Comparison of ENCODE assay signal across 8 cellular contexts in genomic region chr9:35812025-35812602, GRCh38. TPM values are rescaled to one million over a fixed set of nuclear protein-coding genes. Genes with fewer than 3 reads are reported as not detected.
DNase-seq lines count a peak whose midpoint lies in the region; ATAC-seq and TF ChIP-seq lines count a peak whose summit lies in the region.

SPAG8 (minus strand) TSS chr9:35812262; CDS start chr9:35812147, 115 bp downstream.

- H3K9me1 ChIP-seq in IMR-90 (ENCODE audit: insufficient read depth, low read length) = peaks cover 6% of the 10 kb centered on the region; the same call in 1 of the 2 replicates

- TF ChIP-seq RAD21 in IMR-90 (IDR thresholded peaks at IDR 0.05; ENCODE audit: low read length) = no peak

- WGBS in IMR-90 (ENCODE audit: extremely low coverage in 2 of 2, insufficient read length in 1 of 2), 2 experiments = 2% methylated on average over 10 of the region's 28 CpGs; no CpG with 5 or more reads in 1 of the 2 experiments
- WGBS in esophagus squamous epithelium, 2 donors = 3% methylated on average over 12 to 13 of the region's 28 CpGs

- H3K27ac ChIP-seq in IMR-90 (ENCODE audit: insufficient read depth, low read length) = peak within 1 kb of the TSS; percentile 24
- H3K27ac ChIP-seq in OCI-LY7 (ENCODE audit: low read depth, low read length, poor library complexity, severe bottlenecking) = peak within 1 kb of the TSS; percentile 60
- peak within 1 kb of the TSS; percentile 45 to 99 (median 85) for H3K27ac ChIP-seq in esophagus squamous epithelium

- intact Hi-C loops in IMR-90 (cut with micrococcal nuclease) (loop anchor here (2.0 to 10.0 kb wide), 2 partner anchors 21 to 157 kb away; partner anchors contain the start of genes CCDC107, NPR2, RMRP and SIT1), OCI-LY7 (cut with micrococcal nuclease; ENCODE audit: unreplicated experiment) (loop anchor here (1.0 to 5.0 kb wide), 2 partner anchors 80 to 190 kb away; partner anchors contain the start of genes CREB3 and TLN1), esophagus squamous epithelium (cut with DNase I) (no loop called here)

- CTCF ChIA-PET in IMR-90 (lab: Yijun Ruan, JAX) = interaction anchor here (0.8 to 1.3 kb wide), 4 partner anchors 14 to 134 kb away, joined by 3 to 4 read pairs (median 4); no protein-coding TSS in a partner anchor
- CTCF ChIA-PET in OCI-LY7 (lab: Charles Lee; ENCODE audit: unreplicated experiment) = interaction anchor here (0.6 kb wide), 1 partner anchor 22 kb away, joined by 3 read pairs; no protein-coding TSS in a partner anchor

- H3K79me2 ChIP-seq in OCI-LY7 (ENCODE audit: insufficient read depth, low read depth, low read length) = peaks cover 10% of the 10 kb centered on the region; the same call in 1 of the 2 replicates

- peak within 1 kb of the TSS; percentile 44 for H2BK5ac ChIP-seq in IMR-90 (ENCODE audit: low read depth, low read length, poor library complexity, severe bottlenecking)

- H3K9me2 ChIP-seq in OCI-LY7 (ENCODE audit: insufficient read depth, low read length) = no peaks in the 10 kb centered on the region

- H3K56ac ChIP-seq in IMR-90 (ENCODE audit: extremely low read depth, insufficient read depth, low read length) = peak within 1 kb of the TSS; percentile 61; the same call in 1 of the 2 replicates

- H3K36me3 ChIP-seq in IMR-90 (ENCODE audit: control insufficient read depth, insufficient read depth, low read length) = peaks cover 14% of the 10 kb centered on the region
- no peaks in the 10 kb centered on the region for H3K36me3 ChIP-seq in OCI-LY7 (ENCODE audit: insufficient read depth, low read length)
- peaks cover 0 to 18% (median 0%) of the 10 kb centered on the region in 3 donors for H3K36me3 ChIP-seq in esophagus squamous epithelium

- H3K4me3 ChIP-seq in IMR-90 (ENCODE audit: insufficient read depth, low read depth, low read length) (peak within 1 kb of the TSS; percentile 60), OCI-LY7 (ENCODE audit: low read depth, low read length, poor library complexity, severe bottlenecking) (peak within 1 kb of the TSS; percentile 67), esophagus squamous epithelium (peak within 1 kb of the TSS; percentile 20 to 66 (median 52))

- H3K4me2 ChIP-seq in IMR-90 (ENCODE audit: low read depth, low read length) (peak within 1 kb of the TSS; percentile 92), OCI-LY7 (ENCODE audit: low read length) (peak within 1 kb of the TSS; percentile 93)

- H3K9me3 ChIP-seq in IMR-90 (ENCODE audit: control insufficient read depth, insufficient read depth, low read length) (no peaks in the 10 kb centered on the region), OCI-LY7 (ENCODE audit: low read length) (0 out of 2 replicates have a peak, but pooled peaks cover 4% of the 10 kb centered on the region), esophagus squamous epithelium (no peaks in the 10 kb centered on the region)

- peak within 1 kb of the TSS; percentile 10 for H2AK9ac ChIP-seq in IMR-90 (replicated peaks; ENCODE audit: low read depth, low read length, poor library complexity)

- H3K23ac ChIP-seq in IMR-90 (ENCODE audit: low read depth, low read length) = peak within 1 kb of the TSS; percentile 59; the same call in 1 of the 2 replicates

- peak within 1 kb of the TSS; percentile 80 for H4K91ac ChIP-seq in IMR-90 (ENCODE audit: insufficient read depth, low read depth, low read length)

- TF ChIP-seq POLR2A in IMR-90 (IDR thresholded peaks at IDR 0.05; ENCODE audit: low read depth, low read length) (no peak), esophagus squamous epithelium (IDR thresholded peaks at IDR 0.05) (no peak)

- BruUV-seq in IMR-90 (replicated peaks; lab: Mats Ljungman, UMichigan) (no TSS peak), OCI-LY7 (replicated peaks; lab: Mats Ljungman, UMichigan) (no TSS peak)

- peak; percentile 60 for ATAC-seq in GM21529 (IDR thresholded peaks at IDR 0.05; ENCODE audit: unreplicated experiment)
- peak; percentile 70 for ATAC-seq in IMR-90 (ENCODE audit: low read depth)

- peak within 1 kb of the TSS; percentile 97 to 100 for H4K8ac ChIP-seq in IMR-90 (ENCODE audit: low read depth in 2 of 2, low read length in 2 of 2)

- peak within 1 kb of the TSS; percentile 39; the same call in 1 of the 2 replicates for H3K9ac ChIP-seq in IMR-90 (ENCODE audit: low read depth, low read length)

- H3K4me1 ChIP-seq in IMR-90 (ENCODE audit: control insufficient read depth, insufficient read depth, low read length) (no peaks in the 10 kb centered on the region; the same call in 1 of the 2 replicates), OCI-LY7 (ENCODE audit: insufficient read depth, low read length, poor library complexity, severe bottlenecking) (peaks cover 29% of the 10 kb centered on the region), esophagus squamous epithelium (peaks cover 11 to 49% (median 28%) of the 10 kb centered on the region in 3 donors)

- H2AFZ ChIP-seq in IMR-90 (replicated peaks; ENCODE audit: low read length, poor library complexity) (peak within 1 kb of the TSS; percentile 91), OCI-LY7 (ENCODE audit: low read length) (peak within 1 kb of the TSS; percentile 83)

- H3K27me3 ChIP-seq in IMR-90 (ENCODE audit: control insufficient read depth, insufficient read depth, low read length) (no peaks in the 10 kb centered on the region), esophagus squamous epithelium (no peaks in the 10 kb centered on the region)

- H4K5ac ChIP-seq in IMR-90 (ENCODE audit: low read depth, low read length) = peak within 1 kb of the TSS; percentile 83

- peak within 1 kb of the TSS; percentile 75 for H3K4ac ChIP-seq in IMR-90 (ENCODE audit: low read depth, low read length)

- peak within 1 kb of the TSS; percentile 60; the same call in 1 of the 2 replicates for H3K18ac ChIP-seq in IMR-90 (ENCODE audit: low read depth, low read length)

- H2BK15ac ChIP-seq in IMR-90 (ENCODE audit: low read depth, low read length) = no peak within 1 kb of the TSS

- dilution Hi-C loops in IMR-90 (cut with HindIII; ENCODE audit: low sequenced_read_pairs, unreplicated experiment) = no loop called here

- peak; percentile 85 for DNase-seq in DMS114 treated with DMSO at 0.1 percent for 48 hours (lab: John Stamatoyannopoulos, UW; ENCODE audit: unreplicated experiment)
- peak; percentile 96 for DNase-seq in IMR-90
- DNase-seq in OCI-LY7 (ENCODE audit: low spot score) = peak; percentile 98
- peak; percentile 91 to 94 for DNase-seq in activated T-cell treated with anti-CD3 and anti-CD28 coated beads, Interleukin-2, amount 50 U/mL, for 48 hours
- peak; percentile 82 for DNase-seq in esophagus squamous epithelium (lab: John Stamatoyannopoulos, UW)
- peak; percentile 98 for DNase-seq in myocyte (ENCODE audit: low read depth)
- DNase-seq in stimulated activated CD8-positive, alpha-beta memory T cell treated with anti-CD3 and anti-CD28 coated beads, Interleukin-7, amount 100 ng/mL, for 4 hours (ENCODE audit: low read depth in 2 of 2) = peak; percentile 91 to 92

- peaks cover 10 to 21% of the 10 kb centered on the region in 2 experiments; a peak in 3 of 4 replicates for H3K79me1 ChIP-seq in IMR-90 (ENCODE audit: low read depth in 1 of 2, low read length in 2 of 2)

- H2BK20ac ChIP-seq in IMR-90 (ENCODE audit: low read depth, low read length) = no peak within 1 kb of the TSS

- POLR2A ChIA-PET in IMR-90 (lab: Charles Lee; ENCODE audit: unreplicated experiment) (interaction anchor here (0.6 to 0.9 kb wide), 2 partner anchors 15 to 17 kb away, joined by 3 to 4 read pairs; no protein-coding TSS in a partner anchor), OCI-LY7 (lab: Charles Lee) (interaction anchor here (0.6 to 1.8 kb wide), 11 partner anchors 11 to 193 kb away, joined by 3 to 5 read pairs (median 4); no protein-coding TSS in a partner anchor)

- TF ChIP-seq CTCF in IMR-90 (conservative IDR thresholded peaks at IDR 0.05; ENCODE audit: low read depth, low read length) = no peak
- TF ChIP-seq CTCF in OCI-LY7 (conservative IDR thresholded peaks at IDR 0.05; ENCODE audit: low read length) = no peak
- TF ChIP-seq CTCF in esophagus squamous epithelium (IDR thresholded peaks at IDR 0.05) = peak in 1 of 6 experiments; percentile 29

- H3K14ac ChIP-seq in IMR-90 (replicated peaks; ENCODE audit: low read depth, low read length) = peak within 1 kb of the TSS; percentile 85

- peak within 1 kb of the TSS; percentile 49; the same call in 1 of the 2 replicates for H2BK120ac ChIP-seq in IMR-90 (ENCODE audit: low read depth, low read length)

- in situ Hi-C loops in IMR-90 (cut with MboI; ENCODE audit: low sequenced_read_pairs) = no loop called here

- H2AK5ac ChIP-seq in IMR-90 (ENCODE audit: low read depth, low read length) = peak within 1 kb of the TSS; percentile 35; the same call in 1 of the 2 replicates

- H4K20me1 ChIP-seq in IMR-90 (ENCODE audit: insufficient read depth, low read length) = peaks cover 5% of the 10 kb centered on the region
- H4K20me1 ChIP-seq in OCI-LY7 (ENCODE audit: insufficient read depth, low read length) = no peaks in the 10 kb centered on the region

TF ChIP-seq in IMR-90, 13 proteins besides CTCF, POLR2A, EP300 and RAD21:
- TF ChIP-seq MXI1 (IDR thresholded peaks at IDR 0.05; ENCODE audit: borderline replicate concordance, low read depth, low read length) = peak; percentile 60
- TF ChIP-seq FOS (IDR thresholded peaks at IDR 0.05; ENCODE audit: low read depth, low read length) = no peak
- TF ChIP-seq USF2 (IDR thresholded peaks at IDR 0.05; ENCODE audit: low read depth, low read length) = peak; percentile 34
- TF ChIP-seq RCOR1 (IDR thresholded peaks at IDR 0.05; ENCODE audit: insufficient replicate concordance, low read length) = no peak

RNA-seq across cellular contexts. Expression of gene SPAG8, which starts in this region (rescaled TPM):
- total RNA-seq in IMR-90 (2012; rRNA removed) = 0.28 and 0.72 TPM in 2 replicates
- 0.62 and 0.84 TPM in 2 replicates for polyA plus RNA-seq in IMR-90 (2012; rRNA removed)
- polyA plus RNA-seq in IMR-90 (2012; cell fraction: cytosol; rRNA removed) = 0.35 and 0.49 TPM in 2 replicates
- 4.4 and 5.1 TPM in 2 replicates for polyA plus RNA-seq in IMR-90 (2012; cell fraction: nucleus; rRNA removed; ENCODE audit: low replicate concordance)
- total RNA-seq in OCI-LY7 (2014; rRNA removed; shearing (Covaris generic)) = 1.1 and 3.9 TPM in 2 replicates
- 3.6 and 5.1 TPM in 2 replicates for total RNA-seq in OCI-LY7 (2022)
- not detected for total RNA-seq in esophagus squamous epithelium
- total RNA-seq in myocyte = 3.4 TPM in 2 replicates
- 3.6 TPM for polyA plus RNA-seq in myocyte (2012)

Comparison
In these comparisons a context has a peak if more than half of its experiments do, and no peak if none do; other contexts are left out.
1. Peak in every context shown above with its lines: DNase-seq, ATAC-seq, H3K4me3 ChIP-seq and H3K27ac ChIP-seq.
2. Peak in DNase-seq, H3K4me3 ChIP-seq and H3K27ac ChIP-seq in esophagus squamous epithelium; RNA of the gene not detected or under 1 TPM.
3. H3K27ac ChIP-seq: peak in every context shown above with its lines; median percentile 85 in esophagus squamous epithelium; 60 in OCI-LY7; 24 in IMR-90.